20 cellular contexts compared by ENCODE assay signal in the genomic region with DNA sequence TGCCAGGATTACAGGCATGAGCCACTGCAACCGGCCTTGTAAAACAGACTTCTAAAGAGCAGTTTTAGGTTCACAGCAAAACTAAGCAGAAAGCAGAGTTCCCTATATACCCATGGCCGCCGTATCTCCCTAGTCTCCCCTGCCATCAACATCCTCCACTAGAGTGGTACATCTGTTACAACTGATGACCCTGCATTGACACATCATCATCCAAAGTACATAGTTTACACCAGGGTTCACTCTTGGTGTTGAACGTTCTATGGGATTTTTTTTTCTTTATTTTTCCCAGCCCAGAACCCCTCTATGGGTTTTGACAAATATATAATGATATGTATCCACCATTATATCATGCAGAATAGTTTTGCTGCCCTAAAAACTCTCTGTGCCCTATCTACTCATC.
DNase-seq lines count a peak whose midpoint lies in the region; ATAC-seq, FAIRE-seq and TF ChIP-seq lines count a peak whose summit lies in the region.
"Had no signal": no experiment of that assay in that cellular context is flagged by ENCODE, and none has a peak within 500 bp of the region (broad histone marks: within the 10 kb centered on the region; RNA-seq: fewer than 3 reads in every experiment).

No MANE protein-coding gene starts in this region.

- no peaks in the 10 kb centered on the region for H3K36me3 Mint-ChIP-seq in stimulated activated memory B cell treated with anti-CD40 and anti-IgM and Interleukin-4, amounts not matched to agents 10 μg/mL and 1 μg/mL and 100 μg/mL, for 72 hours
- H3K36me3 Mint-ChIP-seq: CD8-positive, alpha-beta T cell had no signal

- WGBS in HepG2 (ENCODE audit: low lambda C conversion rate), result 50% methylated on average over 4 of the region's 4 CpGs
- 55% methylated on average over 4 of the region's 4 CpGs for WGBS in right lobe of liver (ENCODE audit: insufficient coverage, low coverage, low lambda C conversion rate, missing lambda C conversion rate)
- WGBS in liver, result 72% methylated on average over 4 of the region's 4 CpGs

- no peak overlapping the region for H3K4me2 ChIP-seq in HepG2 (ENCODE audit: low read depth, low read length)
- H3K4me2 ChIP-seq: A549; BLaER1 treated with 17β-estradiol and CSF1 and Interleukin-3, amounts not matched to agents 10 nM and 100 nM had no signal

- no peak overlapping the region for H2AFZ ChIP-seq in HepG2 (ENCODE audit: low read length)

- no peaks in the 10 kb centered on the region for H3K36me3 ChIP-seq in HepG2 (replicated peaks in 1 of 2; ENCODE audit: control insufficient read depth in 1 of 2, insufficient read depth in 2 of 2, low read length in 2 of 2)
- H3K36me3 ChIP-seq in right lobe of liver, result no peaks in the 10 kb centered on the region
- no peaks in the 10 kb centered on the region for H3K36me3 ChIP-seq in liver (ENCODE audit: control insufficient read depth in 4 of 4, insufficient read depth in 3 of 4, low read depth in 1 of 4, low read length in 3 of 4)
- H3K36me3 ChIP-seq: BLaER1 treated with 17β-estradiol and CSF1 and Interleukin-3, amounts not matched to agents 10 nM and 100 nM had no signal

- peaks cover 40% of the 10 kb centered on the region for H3K4me1 ChIP-seq in HepG2 (ENCODE audit: insufficient read depth, low read length)
- H3K4me1 ChIP-seq in right lobe of liver, result peaks cover 0 to 6% (median 0%) of the 10 kb centered on the region in 4 donors
- H3K4me1 ChIP-seq in liver (ENCODE audit: control insufficient read depth in 4 of 4, insufficient read depth in 4 of 4, low read length in 3 of 4), result peaks cover 0 to 14% (median 8%) of the 10 kb centered on the region in 4 donors
- H3K4me1 ChIP-seq: Caco-2 had no signal

- no peaks in the 10 kb centered on the region for H3K9me3 Mint-ChIP-seq in stimulated activated memory B cell treated with anti-CD40 and anti-IgM and Interleukin-4, amounts not matched to agents 10 μg/mL and 1 μg/mL and 100 μg/mL, for 72 hours
- H3K9me3 Mint-ChIP-seq: CD8-positive, alpha-beta T cell had no signal

- no TSS peak for BruUV-seq in HepG2 (replicated peaks; lab: Mats Ljungman, UMichigan)

- no peaks in the 10 kb centered on the region for H3K27me3 ChIP-seq in HepG2 (ENCODE audit: control insufficient read depth in 1 of 2, insufficient read depth in 2 of 2, low read length in 2 of 2)
- no peaks in the 10 kb centered on the region for H3K27me3 ChIP-seq in right lobe of liver
- no peaks in the 10 kb centered on the region for H3K27me3 ChIP-seq in liver (ENCODE audit: control insufficient read depth in 4 of 4, insufficient read depth in 4 of 4, low read length in 3 of 4)
- H3K27me3 ChIP-seq: BLaER1 treated with 17β-estradiol and CSF1 and Interleukin-3, amounts not matched to agents 10 nM and 100 nM had no signal

- no peak overlapping the region for H3K4me3 ChIP-seq in HepG2 (replicated peaks in 1 of 3; ENCODE audit: insufficient read depth in 1 of 3, low read depth in 2 of 3, low read length in 3 of 3)
- no peak overlapping the region for H3K4me3 ChIP-seq in right lobe of liver
- H3K4me3 ChIP-seq in liver (ENCODE audit: low read depth in 1 of 3, low read length in 3 of 3), result no peak overlapping the region
- H3K4me3 ChIP-seq: A549; BLaER1 treated with 17β-estradiol and CSF1 and Interleukin-3, amounts not matched to agents 10 nM and 100 nM had no signal

- no peaks in the 10 kb centered on the region for H4K20me1 ChIP-seq in HepG2 (ENCODE audit: insufficient read depth, low read length)
- H4K20me1 ChIP-seq: BLaER1 treated with 17β-estradiol and CSF1 and Interleukin-3, amounts not matched to agents 10 nM and 100 nM had no signal

- ATAC-seq in HepG2, result no peak
- ATAC-seq in right lobe of liver, result no peak
- no peak for ATAC-seq in stimulated activated memory B cell treated with anti-CD40 and anti-IgM and Interleukin-4, amounts not matched to agents 10 μg/mL and 1 μg/mL and 100 μg/mL, for 72 hours
- ATAC-seq: A549; CD8-positive, alpha-beta T cell had no signal

- no peaks in the 10 kb centered on the region for H3K79me2 ChIP-seq in HepG2 (ENCODE audit: insufficient read depth, low read length)

- no peak for TF ChIP-seq POLR2A in HepG2 (IDR thresholded peaks at IDR 0.05; ENCODE audit: insufficient read depth in 1 of 2, low read depth in 2 of 2, low read length in 2 of 2)
- TF ChIP-seq POLR2A in right lobe of liver (IDR thresholded peaks at IDR 0.05), result no peak

- CTCF ChIA-PET in HepG2 (lab: Yijun Ruan, JAX; ENCODE audit: low intra/inter-chr PET ratio, low total read pairs), result no interaction called here

- peaks cover 23% of the 10 kb centered on the region for H3K4me1 Mint-ChIP-seq in stimulated activated memory B cell treated with anti-CD40 and anti-IgM and Interleukin-4, amounts not matched to agents 10 μg/mL and 1 μg/mL and 100 μg/mL, for 72 hours

- peak overlapping the region; percentile 10 for H3K27ac Mint-ChIP-seq in stimulated activated memory B cell treated with anti-CD40 and anti-IgM and Interleukin-4, amounts not matched to agents 10 μg/mL and 1 μg/mL and 100 μg/mL, for 72 hours
- H3K27ac Mint-ChIP-seq: B cell; CD8-positive, alpha-beta T cell had no signal

- H3K9me3 ChIP-seq in HepG2 (ENCODE audit: low read length) (no peaks in the 10 kb centered on the region), right lobe of liver (no peaks in the 10 kb centered on the region), liver (ENCODE audit: control insufficient read depth in 4 of 4, low read length in 3 of 4) (no peaks in the 10 kb centered on the region)
- H3K9me3 ChIP-seq: A549; BLaER1 treated with 17β-estradiol and CSF1 and Interleukin-3, amounts not matched to agents 10 nM and 100 nM; Caco-2 had no signal

- no peak for DNase-seq in HepG2 (ENCODE audit: low spot score)
- no peak for DNase-seq in right lobe of liver
- DNase-seq in NCI-H2171 treated with DMSO at 0.1 percent for 48 hours (lab: John Stamatoyannopoulos, UW), result no peak
- DNase-seq in NCI-H2196 treated with DMSO at 0.1 percent for 48 hours (lab: John Stamatoyannopoulos, UW; ENCODE audit: unreplicated experiment), result no peak
- DNase-seq: AML-193; Caco-2; Calu3; CD8-positive, alpha-beta T cell; DMS79 treated with DMSO at 0.1 percent for 48 hours; GF-D8 had no signal

- no peak overlapping the region for H3K27ac ChIP-seq in HepG2 (ENCODE audit: extremely low read length, insufficient read depth, low read length)
- no peak overlapping the region for H3K27ac ChIP-seq in right lobe of liver
- no peak overlapping the region for H3K27ac ChIP-seq in liver (ENCODE audit: low read depth in 1 of 2, low read length in 2 of 2)
- H3K27ac ChIP-seq: 22Rv1; A549; BLaER1 treated with 17β-estradiol and CSF1 and Interleukin-3, amounts not matched to agents 10 nM and 100 nM; C4-2B had no signal

- FAIRE-seq in HepG2 (lab: Jason Lieb, UNC), result no peak
- FAIRE-seq: A549, D721Med, G401.6, GM12891 had no signal

- H3K4me3 Mint-ChIP-seq in stimulated activated memory B cell treated with anti-CD40 and anti-IgM and Interleukin-4, amounts not matched to agents 10 μg/mL and 1 μg/mL and 100 μg/mL, for 72 hours, result no peak overlapping the region
- H3K4me3 Mint-ChIP-seq: B cell; CD8-positive, alpha-beta T cell had no signal

- TF ChIP-seq EP300 in HepG2 (IDR thresholded peaks at IDR 0.05; ENCODE audit: low read depth in 2 of 2, low read length in 2 of 2), result no peak
- TF ChIP-seq EP300 in HepG2 (CRISPR knock-in tag; IDR thresholded peaks at IDR 0.05; ENCODE audit: borderline replicate concordance), result no peak

- in situ Hi-C loops in HepG2 (cut with HindIII; ENCODE audit: extremely low pct_ligation_motif_present, low pct_unique_long_range_greater_than_20kb), result no loop called here

- intact Hi-C loops in HepG2 (cut with micrococcal nuclease; ENCODE audit: unreplicated experiment), result no loop called here
- intact Hi-C loops in right lobe of liver (cut with DNase I), result no loop called here

- POLR2A ChIA-PET in HepG2 (lab: Yijun Ruan, JAX), result no interaction called here

- no peak for TF ChIP-seq RAD21 in HepG2 (CRISPR knock-in tag; IDR thresholded peaks at IDR 0.05)
- no peak for TF ChIP-seq RAD21 in liver (IDR thresholded peaks at IDR 0.05)

- TF ChIP-seq CTCF in HepG2 (CRISPR knock-in tag; IDR thresholded peaks at IDR 0.05) (no peak), right lobe of liver (IDR thresholded peaks at IDR 0.05) (no peak), liver (IDR thresholded peaks at IDR 0.05; ENCODE audit: low read depth, low read length, missing input control) (no peak)

- no peaks in the 10 kb centered on the region for H3K27me3 Mint-ChIP-seq in stimulated activated memory B cell treated with anti-CD40 and anti-IgM and Interleukin-4, amounts not matched to agents 10 μg/mL and 1 μg/mL and 100 μg/mL, for 72 hours
- H3K27me3 Mint-ChIP-seq: B cell had no signal

- H3K9ac ChIP-seq in HepG2 (ENCODE audit: insufficient read depth, low read depth, low read length), result no peak overlapping the region
- no peak overlapping the region for H3K9ac ChIP-seq in liver (ENCODE audit: low read depth in 1 of 2, low read length in 2 of 2)
- H3K9ac ChIP-seq: BLaER1 treated with 17β-estradiol and CSF1 and Interleukin-3, amounts not matched to agents 10 nM and 100 nM had no signal

TF ChIP-seq in HepG2, 621 proteins besides CTCF, POLR2A, EP300 and RAD21 (continues in another document):
- TF ChIP-seq HNF4G (IDR thresholded peaks at IDR 0.05; ENCODE audit: borderline replicate concordance, low read depth, low read length), result peak; percentile 30; the same call in 1 of the 2 replicates
- TF ChIP-seq HNF4G (CRISPR knock-in tag; IDR thresholded peaks at IDR 0.05; ENCODE audit: borderline replicate concordance, low read depth), result no peak
- TF ChIP-seq CREB1 (IDR thresholded peaks at IDR 0.05), result 0 out of 2 replicates have a peak, but pooled peaks have one; percentile 12
- TF ChIP-seq CREB1 (CRISPR knock-in tag; IDR thresholded peaks at IDR 0.05), result no peak
- peak; percentile 53 for TF ChIP-seq HNF4A (CRISPR knock-in tag; IDR thresholded peaks at IDR 0.05)

TF ChIP-seq in liver, 16 proteins besides CTCF, POLR2A, EP300 and RAD21 (continues in another document):
- peak in 1 of 2 donors; percentile 7 for TF ChIP-seq RXRA (IDR thresholded peaks at IDR 0.05)
- no peak for TF ChIP-seq TAF1 (conservative IDR thresholded peaks at IDR 0.05)
- no peak for TF ChIP-seq FOXA1 (IDR thresholded peaks at IDR 0.05)
- no peak for TF ChIP-seq JUND (IDR thresholded peaks at IDR 0.05)
- TF ChIP-seq SP1 (IDR thresholded peaks at IDR 0.05), result no peak
- no peak for TF ChIP-seq HNF4G (IDR thresholded peaks at IDR 0.05)
- TF ChIP-seq ATF3 (IDR thresholded peaks at IDR 0.05), result no peak
- TF ChIP-seq, protein P1, sequence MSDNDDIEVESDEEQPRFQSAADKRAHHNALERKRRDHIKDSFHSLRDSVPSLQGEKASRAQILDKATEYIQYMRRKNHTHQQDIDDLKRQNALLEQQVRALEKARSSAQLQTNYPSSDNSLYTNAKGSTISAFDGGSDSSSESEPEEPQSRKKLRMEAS (IDR thresholded peaks at IDR 0.05), result no peak
- no peak for TF ChIP-seq NR2F2 (IDR thresholded peaks at IDR 0.05)
- no peak for TF ChIP-seq FOXA2 (IDR thresholded peaks at IDR 0.05)
- TF ChIP-seq HNF4A (conservative IDR thresholded peaks at IDR 0.05), result peak; percentile 71 to 76
- TF ChIP-seq YY1 (IDR thresholded peaks at IDR 0.05), result peak; percentile 17
